ENCODE assay signal across 14 cellular contexts in genomic region chr21:41427556-41427955, GRCh38. TPM values are rescaled to one million over a fixed set of nuclear protein-coding genes. Genes with fewer than 3 reads are reported as not detected.
DNase-seq lines count a peak whose midpoint lies in the region; ATAC-seq and TF ChIP-seq lines count a peak whose summit lies in the region.
"Had no signal": no experiment of that assay in that cellular context is flagged by ENCODE, and none has a peak within 500 bp of the region (broad histone marks: within the 10 kb centered on the region; RNA-seq: fewer than 3 reads in every experiment).

No MANE protein-coding gene starts in this region.

- CTCF ChIA-PET in OCI-LY7 (lab: Charles Lee; ENCODE audit: unreplicated experiment) = no interaction called here

- H3K27ac ChIP-seq in heart right ventricle = peak overlapping the region in 3 of 10 donors; percentile 46 to 95 (median 90)
- no peak overlapping the region for H3K27ac ChIP-seq in OCI-LY7 (ENCODE audit: low read depth, low read length, poor library complexity, severe bottlenecking)
- no peak overlapping the region for H3K27ac ChIP-seq in coronary artery
- no peak overlapping the region for H3K27ac ChIP-seq in thoracic aorta
- H3K27ac ChIP-seq: HL-60 had no signal

- no peak overlapping the region for H2AFZ ChIP-seq in OCI-LY7 (ENCODE audit: low read length)

- TF ChIP-seq CTCF in heart right ventricle (IDR thresholded peaks at IDR 0.05) (no peak), OCI-LY7 (conservative IDR thresholded peaks at IDR 0.05; ENCODE audit: low read length) (no peak), coronary artery (IDR thresholded peaks at IDR 0.05) (no peak), thoracic aorta (IDR thresholded peaks at IDR 0.05) (no peak)

- peak overlapping the region; percentile 81 for H3K4me2 ChIP-seq in OCI-LY7 (ENCODE audit: low read length)

- 82 to 89% methylated on average over 8 of the region's 8 CpGs for WGBS in heart right ventricle, 2 donors

- no peaks in the 10 kb centered on the region for H3K79me2 ChIP-seq in OCI-LY7 (ENCODE audit: insufficient read depth, low read depth, low read length)

- H3K9me3 ChIP-seq in heart right ventricle (no peaks in the 10 kb centered on the region), OCI-LY7 (ENCODE audit: low read length) (no peaks in the 10 kb centered on the region), thoracic aorta (no peaks in the 10 kb centered on the region)
- H3K9me3 ChIP-seq: vagina had no signal

- POLR2A ChIA-PET in OCI-LY7 (lab: Charles Lee) = interaction anchor here (1.1 kb wide), 1 partner anchor 109 kb away, joined by 3 read pairs; no protein-coding TSS in a partner anchor

- intact Hi-C loops in heart right ventricle (cut with DNase I) = loop anchor here in 4 of 10 donors (5.0 to 10.0 kb wide), 3 partner anchors 60 to 263 kb away; partner anchors contain the start of genes MX2 (in 3 of the 4) and BACE2 (in 1 of the 4)
- intact Hi-C loops in left cardiac atrium (cut with DNase I) = loop anchor here in 1 of 2 donors (10.0 kb wide), 1 partner anchor 63 kb away; the partner anchor contains the start of gene MX2
- intact Hi-C loops in OCI-LY7 (cut with micrococcal nuclease; ENCODE audit: unreplicated experiment) = loop anchor here (5.0 to 10.0 kb wide), 2 partner anchors 105 to 637 kb away; no protein-coding TSS in a partner anchor

- BruUV-seq in OCI-LY7 (replicated peaks; lab: Mats Ljungman, UMichigan) = no TSS peak

- H3K4me1 ChIP-seq in heart right ventricle (peaks cover 0 to 45% (median 19%) of the 10 kb centered on the region in 9 donors), OCI-LY7 (ENCODE audit: insufficient read depth, low read length, poor library complexity, severe bottlenecking) (peaks cover 74% of the 10 kb centered on the region), thoracic aorta (ENCODE audit: control insufficient read depth in 1 of 2, low read depth in 2 of 2) (peaks cover 5 to 22% of the 10 kb centered on the region in 2 donors)

- no peak for ATAC-seq in heart right ventricle
- no peak for ATAC-seq in left cardiac atrium
- no peak for ATAC-seq in thoracic aorta (ENCODE audit: insufficient number of reproducible peaks, low FRiP score, low read depth)
- ATAC-seq in HG02938 (IDR thresholded peaks at IDR 0.05; ENCODE audit: unreplicated experiment) = no peak

- DNase-seq in heart right ventricle (no peak), left cardiac atrium (no peak), OCI-LY7 (ENCODE audit: low spot score) (no peak), coronary artery (ENCODE audit: low spot score) (peak; percentile 38), thoracic aorta (ENCODE audit: low spot score) (no peak), H4 (ENCODE audit: low spot score) (no peak), pons (ENCODE audit: low spot score) (no peak)
- DNase-seq: AML-193, aorta, NCI-H1694, NCI-H524 had no signal

- H3K27me3 ChIP-seq in heart right ventricle = peaks cover 0 to 17% (median 0%) of the 10 kb centered on the region in 7 donors
- H3K27me3 ChIP-seq in thoracic aorta (replicated peaks; ENCODE audit: insufficient read depth) = no peaks in the 10 kb centered on the region
- H3K27me3 ChIP-seq: vagina had no signal

- no peaks in the 10 kb centered on the region for H4K20me1 ChIP-seq in OCI-LY7 (ENCODE audit: insufficient read depth, low read length)

- no peaks in the 10 kb centered on the region for H3K9me2 ChIP-seq in OCI-LY7 (ENCODE audit: insufficient read depth, low read length)

- H3K36me3 ChIP-seq in heart right ventricle = peaks cover 0 to 50% (median 13%) of the 10 kb centered on the region in 9 donors
- no peaks in the 10 kb centered on the region for H3K36me3 ChIP-seq in OCI-LY7 (ENCODE audit: insufficient read depth, low read length)
- peaks cover 5% of the 10 kb centered on the region for H3K36me3 ChIP-seq in thoracic aorta

- peak overlapping the region in 7 of 10 donors; percentile 54 to 86 (median 73) for H3K4me3 ChIP-seq in heart right ventricle
- no peak overlapping the region for H3K4me3 ChIP-seq in OCI-LY7 (ENCODE audit: low read depth, low read length, poor library complexity, severe bottlenecking)
- H3K4me3 ChIP-seq in coronary artery = no peak overlapping the region
- H3K4me3 ChIP-seq in thoracic aorta = peak overlapping the region; percentile 83

RNA-seq across cellular contexts. Expression of gene MX1, which starts 1.5 kb away (rescaled TPM):
- 10 to 100 TPM; 11.1 to 50.0 (median 20.1) TPM for total RNA-seq in heart right ventricle
- polyA plus RNA-seq in heart right ventricle = 10 to 100 TPM in 1 of 2 donors, 1 to 10 TPM in 1; 5.4 to 14.0 TPM
- total RNA-seq in left cardiac atrium = 10 to 100 TPM; 15.4 to 48.6 TPM
- total RNA-seq in OCI-LY7 (2014; rRNA removed; shearing (Covaris generic)) = 24.4 and 24.7 TPM in 2 replicates
- 23.9 and 25.1 TPM in 2 replicates for total RNA-seq in OCI-LY7 (2022)
- total RNA-seq in thoracic aorta = 10 to 100 TPM; 60.0 to 79.9 TPM
- total RNA-seq in H4 (2014; rRNA removed; shearing (Covaris generic)) = 38.8 and 39.6 TPM in 2 replicates

Comparison
In these comparisons a context has a peak if more than half of its experiments do, and no peak if none do; other contexts are left out.
1. H3K4me3 ChIP-seq: peak in heart right ventricle (7 of 10) and thoracic aorta (single experiment); none in OCI-LY7 (single experiment) and coronary artery (single experiment).